Comparison of ENCODE assay signal across 17 cellular contexts in genomic region chr6:56729719-56730118, GRCh38.
DNase-seq lines count a peak whose midpoint lies in the region; ATAC-seq, FAIRE-seq and TF ChIP-seq lines count a peak whose summit lies in the region.
"Had no signal": no experiment of that assay in that cellular context is flagged by ENCODE, and none has a peak within 500 bp of the region (broad histone marks: within the 10 kb centered on the region; RNA-seq: fewer than 3 reads in every experiment).

No MANE protein-coding gene starts in this region.

- H4K8ac ChIP-seq in mesenchymal stem cell (ENCODE audit: low read length) = no peak overlapping the region

- no peaks in the 10 kb centered on the region for H3K27me3 Mint-ChIP-seq in activated CD8-positive, alpha-beta T cell treated with anti-CD3 and anti-CD28 coated beads for 36 hours
- H3K27me3 Mint-ChIP-seq: naive B cell had no signal

- POLR2A ChIA-PET in GM12878 (lab: Charles Lee) = interaction anchor here (0.5 to 1.3 kb wide), 5 partner anchors 15 to 441 kb away, joined by 3 to 4 read pairs (median 3); no protein-coding TSS in a partner anchor
- POLR2A ChIA-PET in activated CD8-positive, alpha-beta T cell treated with anti-CD3 and anti-CD28 coated beads for 36 hours (lab: Charles Lee) = no interaction called here

- no peak for TF ChIP-seq RAD21 in GM12878 (IDR thresholded peaks at IDR 0.05; ENCODE audit: insufficient read depth, low read depth, low read length)

- H3K4me3 Mint-ChIP-seq in activated CD8-positive, alpha-beta T cell treated with anti-CD3 and anti-CD28 coated beads for 36 hours = no peak overlapping the region
- H3K4me3 Mint-ChIP-seq: immature natural killer cell, naive B cell had no signal

- no peaks in the 10 kb centered on the region for H3K36me3 Mint-ChIP-seq in activated CD8-positive, alpha-beta T cell treated with anti-CD3 and anti-CD28 coated beads for 36 hours (ENCODE audit: low read depth)
- H3K36me3 Mint-ChIP-seq: immature natural killer cell, naive B cell had no signal

- H2BK12ac ChIP-seq in mesenchymal stem cell (ENCODE audit: low read length in 2 of 2) = no peak overlapping the region

- TF ChIP-seq CTCF in AG10803 (conservative IDR thresholded peaks at IDR 0.05; ENCODE audit: low read length) (no peak), GM12878 (IDR thresholded peaks at IDR 0.05 in 2 of 3, conservative IDR thresholded peaks at IDR 0.05 in 1 of 3; ENCODE audit: control insufficient read depth in 2 of 3, extremely low read depth in 1 of 3, insufficient read depth in 1 of 3, low read depth in 3 of 3, low read length in 3 of 3) (no peak)
- no peak for TF ChIP-seq CTCF in activated CD8-positive, alpha-beta T cell treated with anti-CD3 and anti-CD28 coated beads for 36 hours (IDR thresholded peaks at IDR 0.05)

- H3K27ac ChIP-seq in GM12878 (ENCODE audit: control insufficient read depth, insufficient read depth) (no peak overlapping the region), mesenchymal stem cell (ENCODE audit: low read length, poor library complexity, severe bottlenecking) (peak overlapping the region; percentile 53)
- H3K27ac ChIP-seq: C4-2B had no signal

- no peak overlapping the region for H3K27ac Mint-ChIP-seq in activated CD8-positive, alpha-beta T cell treated with anti-CD3 and anti-CD28 coated beads for 36 hours
- H3K27ac Mint-ChIP-seq: immature natural killer cell, naive B cell had no signal

- H2AK5ac ChIP-seq in mesenchymal stem cell (ENCODE audit: low read length, severe bottlenecking) = peak overlapping the region; percentile 39

- peaks cover 1% of the 10 kb centered on the region for H3K79me1 ChIP-seq in mesenchymal stem cell (replicated peaks; ENCODE audit: low read length, poor library complexity, severe bottlenecking)

- peak; percentile 77 for DNase-seq in AG10803 (ENCODE audit: low read depth)
- DNase-seq in HTR-8/SVneo (ENCODE audit: insufficient read length, low spot score) = no peak
- DNase-seq in GM12878 (ENCODE audit: low read depth, low spot score) = no peak
- peak; percentile 80 for DNase-seq in mesenchymal stem cell
- DNase-seq in left colon = no peak
- DNase-seq in activated CD8-positive, alpha-beta T cell treated with anti-CD3 and anti-CD28 coated beads for 36 hours = no peak
- no peak for DNase-seq in NCI-H1048 (lab: John Stamatoyannopoulos, UW)
- DNase-seq: activated CD4-positive, alpha-beta T cell treated with anti-CD3 and anti-CD28 coated beads for 1 hour; activated T-cell treated with anti-CD3 and anti-CD28 coated beads, Interleukin-2, amount 50 U/mL, for 48 hours; GF-D8; naive B cell; NCI-H69; stimulated activated CD4-positive, alpha-beta T cell treated with anti-CD3 and anti-CD28 coated beads, Interleukin-12 subunit alpha, Interleukin-12 subunit beta, amount 100 ng/mL, for 4 hours had no signal

- CTCF ChIA-PET in GM12878 (lab: Yijun Ruan, JAX) = interaction anchor here (0.6 to 9.2 kb wide), 9 partner anchors 14 to 133 kb away, joined by 3 to 105 read pairs (median 3); no protein-coding TSS in a partner anchor
- CTCF ChIA-PET in activated CD8-positive, alpha-beta T cell treated with anti-CD3 and anti-CD28 coated beads for 36 hours (lab: Charles Lee) = no interaction called here

- no TSS peak for BruUV-seq in GM12878 (replicated peaks; lab: Mats Ljungman, UMichigan)

- H3K4me1 ChIP-seq in GM12878 (ENCODE audit: control insufficient read depth, insufficient read depth, low read length) = peaks cover 13% of the 10 kb centered on the region
- peaks cover 10% of the 10 kb centered on the region for H3K4me1 ChIP-seq in mesenchymal stem cell (ENCODE audit: control insufficient read depth, insufficient read depth, low read depth, low read length)

- no peak overlapping the region for H3K14ac ChIP-seq in mesenchymal stem cell (ENCODE audit: low read length in 2 of 2)

- H3K36me3 ChIP-seq in GM12878 (ENCODE audit: control insufficient read depth in 2 of 2, insufficient read depth in 2 of 2, low read length in 1 of 2) = peaks cover 0 to 4% of the 10 kb centered on the region in 2 experiments; a peak in 1 of 4 replicates
- peaks cover 0 to 19% of the 10 kb centered on the region in 2 experiments for H3K36me3 ChIP-seq in mesenchymal stem cell (ENCODE audit: control insufficient read depth in 1 of 2, insufficient read depth in 2 of 2, low read depth in 1 of 2, low read length in 2 of 2)

- H2AFZ ChIP-seq in GM12878 (ENCODE audit: control insufficient read depth, low read depth, low read length) (no peak overlapping the region), mesenchymal stem cell (ENCODE audit: low read depth, low read length) (no peak overlapping the region)

- H2BK120ac ChIP-seq in mesenchymal stem cell (ENCODE audit: low read depth, low read length) = no peak overlapping the region

- H3K4me2 ChIP-seq in GM12878 (ENCODE audit: control insufficient read depth, insufficient read depth) (no peak overlapping the region), mesenchymal stem cell (ENCODE audit: low read length, poor library complexity, severe bottlenecking) (no peak overlapping the region)

- no peak overlapping the region for H3K4ac ChIP-seq in mesenchymal stem cell (ENCODE audit: low read depth in 1 of 2, low read length in 2 of 2)

- no peaks in the 10 kb centered on the region for H3K4me1 Mint-ChIP-seq in activated CD8-positive, alpha-beta T cell treated with anti-CD3 and anti-CD28 coated beads for 36 hours (ENCODE audit: low read depth)
- H3K4me1 Mint-ChIP-seq: naive B cell had no signal

- H3K4me3 ChIP-seq in AG10803 (ENCODE audit: low read length) = no peak overlapping the region
- no peak overlapping the region for H3K4me3 ChIP-seq in GM12878
- no peak overlapping the region for H3K4me3 ChIP-seq in mesenchymal stem cell (ENCODE audit: insufficient read depth in 1 of 2, low read depth in 1 of 2, low read length in 2 of 2)

- RAD21 ChIA-PET in GM12878 (lab: Charles Lee; ENCODE audit: unreplicated experiment) = interaction anchor here (0.9 to 2.1 kb wide), 7 partner anchors 14 to 122 kb away, joined by 3 to 12 read pairs (median 4); no protein-coding TSS in a partner anchor

- TF ChIP-seq EP300 in GM12878 (IDR thresholded peaks at IDR 0.05; ENCODE audit: borderline replicate concordance in 1 of 2, control insufficient read depth in 1 of 2, low read depth in 2 of 2, low read length in 2 of 2) = no peak

- no peaks in the 10 kb centered on the region for H4K20me1 ChIP-seq in GM12878 (ENCODE audit: control insufficient read depth, insufficient read depth)

- in situ Hi-C loops in GM12878 (cut with MboI) = no loop called here

- no peaks in the 10 kb centered on the region for H3K9me3 Mint-ChIP-seq in activated CD8-positive, alpha-beta T cell treated with anti-CD3 and anti-CD28 coated beads for 36 hours
- H3K9me3 Mint-ChIP-seq: immature natural killer cell, naive B cell had no signal

- no peak overlapping the region for H4K91ac ChIP-seq in mesenchymal stem cell (ENCODE audit: low read length)

- H2BK15ac ChIP-seq in mesenchymal stem cell (ENCODE audit: low read depth, poor library complexity, severe bottlenecking) = no peak overlapping the region

- no peak for TF ChIP-seq POLR2A in GM12878 (IDR thresholded peaks at IDR 0.05; ENCODE audit: low read depth, low read length)

- H3K9me3 ChIP-seq in GM12878 (replicated peaks; ENCODE audit: control insufficient read depth, insufficient read depth, low read length) (no peaks in the 10 kb centered on the region; the same call in 2 of the 3 replicates), mesenchymal stem cell (ENCODE audit: control insufficient read depth, low read length) (no peaks in the 10 kb centered on the region)

- peak; percentile 20; the same call in 1 of the 3 replicates for ATAC-seq in GM12878
- no peak for ATAC-seq in left colon
- no peak for ATAC-seq in activated CD8-positive, alpha-beta T cell treated with anti-CD3 and anti-CD28 coated beads for 36 hours
- ATAC-seq in HG02852 (IDR thresholded peaks at IDR 0.05; ENCODE audit: unreplicated experiment) = no peak
- ATAC-seq: esophagus mucosa had no signal

- intact Hi-C loops in GM12878 (cut with micrococcal nuclease; ENCODE audit: unreplicated experiment) (no loop called here), left colon (cut with DNase I, micrococcal nuclease) (no loop called here)
- intact Hi-C loops in activated CD8-positive, alpha-beta T cell treated with anti-CD3 and anti-CD28 coated beads for 36 hours (cut with micrococcal nuclease) = no loop called here

- no peak overlapping the region for H3K9ac ChIP-seq in GM12878 (ENCODE audit: control insufficient read depth, insufficient read depth, low read length)
- H3K9ac ChIP-seq in mesenchymal stem cell (ENCODE audit: low read length) = peak overlapping the region; percentile 72

- no peak overlapping the region for H3K23ac ChIP-seq in mesenchymal stem cell (ENCODE audit: low read length in 2 of 2)

- no peak overlapping the region for H2BK5ac ChIP-seq in mesenchymal stem cell (ENCODE audit: low read depth, low read length, poor library complexity, severe bottlenecking)

- FAIRE-seq in HTR-8/SVneo (lab: Jason Lieb, UNC) (peak; percentile 66), GM12878 (lab: Jason Lieb, UNC) (no peak)

- peaks cover 22% of the 10 kb centered on the region for H3K79me2 ChIP-seq in GM12878 (ENCODE audit: control insufficient read depth, insufficient read depth, low read length)

- SMC1A ChIA-PET in GM12878 (lab: Charles Lee; ENCODE audit: uncharacterized antibody, unreplicated experiment) = interaction anchor here (0.9 to 2.5 kb wide), 9 partner anchors 10 to 122 kb away, joined by 3 to 16 read pairs (median 5); no protein-coding TSS in a partner anchor

- 70% methylated on average over 3 of the region's 3 CpGs for WGBS in GM12878 (ENCODE audit: insufficient coverage, insufficient replicate concordance, low lambda C conversion rate, missing lambda C conversion rate)
- WGBS in mesenchymal stem cell = 13% methylated on average over 2 of the region's 3 CpGs

- H3K18ac ChIP-seq in mesenchymal stem cell (ENCODE audit: low read depth in 1 of 2, low read length in 2 of 2) = no peak overlapping the region

- no peaks in the 10 kb centered on the region for H3K27me3 ChIP-seq in GM12878 (replicated peaks in 1 of 2; ENCODE audit: control insufficient read depth in 2 of 2, insufficient read depth in 2 of 2, low read length in 1 of 2)
- H3K27me3 ChIP-seq in mesenchymal stem cell (ENCODE audit: control insufficient read depth in 1 of 2, insufficient read depth in 1 of 2, low read length in 2 of 2) = no peaks in the 10 kb centered on the region

TF ChIP-seq in GM12878, 131 proteins besides CTCF, POLR2A, EP300 and RAD21 (continues in another document):
- TF ChIP-seq IRF3 (IDR thresholded peaks at IDR 0.05) = no peak
- no peak for TF ChIP-seq ZZZ3 (IDR thresholded peaks at IDR 0.05; ENCODE audit: control insufficient read depth, insufficient read length, low read depth)
- TF ChIP-seq SUPT20H (IDR thresholded peaks at IDR 0.05; ENCODE audit: borderline replicate concordance, control insufficient read depth, low read depth, low read length) = no peak

Comparison
In these comparisons a context has a peak if more than half of its experiments do, and no peak if none do; other contexts are left out.
1. DNase-seq: peak in AG10803 (single experiment) and mesenchymal stem cell (single experiment); none in HTR-8/SVneo (single experiment), GM12878 (single experiment), left colon (0 of 2), activated CD8-positive, alpha-beta T cell treated with anti-CD3 and anti-CD28 coated beads for 36 hours (single experiment) and NCI-H1048 (single experiment).